ENCODE assay signal across 26 cellular contexts in the genomic region with DNA sequence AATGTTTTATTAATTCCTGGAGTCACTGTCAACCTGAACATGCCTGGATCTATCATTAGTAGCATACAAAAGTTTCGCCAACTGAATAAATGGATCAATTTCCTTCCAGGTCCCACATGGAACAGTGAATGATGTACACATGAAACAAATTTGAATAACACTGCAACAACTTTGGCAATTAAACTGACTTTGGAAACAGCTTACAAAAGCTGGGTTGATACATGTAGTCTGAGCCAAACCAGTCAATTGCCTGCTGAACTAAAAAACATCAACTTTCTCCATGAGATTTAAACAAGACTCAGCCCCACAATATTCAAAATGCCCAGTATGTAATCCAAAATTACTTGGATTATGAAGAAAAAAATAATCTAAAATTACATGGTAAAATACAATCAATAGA.
A peak's percentile ranks its signal among the peaks of the same experiment; 100 is the strongest.
DNase-seq lines count a peak whose midpoint lies in the region; ATAC-seq and TF ChIP-seq lines count a peak whose summit lies in the region.
"Had no signal": no experiment of that assay in that cellular context is flagged by ENCODE, and none has a peak within 500 bp of the region (broad histone marks: within the 10 kb centered on the region; RNA-seq: fewer than 3 reads in every experiment).

No MANE protein-coding gene starts in this region.

- no peaks in the 10 kb centered on the region for H3K36me3 ChIP-seq in left ventricle myocardium inferior
- no peaks in the 10 kb centered on the region for H3K36me3 ChIP-seq in psoas muscle (ENCODE audit: insufficient read depth in 1 of 2, low read depth in 1 of 2)
- H3K36me3 ChIP-seq: HAP-1, SJSA1 had no signal

- intact Hi-C loops in Right ventricle myocardium inferior (cut with DNase I) = no loop called here
- intact Hi-C loops in cardiac septum (cut with DNase I) = no loop called here
- intact Hi-C loops in left ventricle myocardium inferior (cut with micrococcal nuclease) = no loop called here
- intact Hi-C loops in psoas muscle (cut with DNase I) = no loop called here

- DNase-seq in Right ventricle myocardium inferior (ENCODE audit: missing footprints) (no peak), cardiac septum (ENCODE audit: low spot score) (no peak), left ventricle myocardium inferior (no peak), psoas muscle (no peak), putamen (ENCODE audit: low spot score) (no peak), dedifferentiated amniotic fluid mesenchymal stem cell (ENCODE audit: extremely low spot score) (no peak), NCI-H2029 (lab: John Stamatoyannopoulos, UW) (no peak), NCI-H2107 (lab: John Stamatoyannopoulos, UW) (no peak)
- DNase-seq: C1 segment of cervical spinal cord; Calu3; CD8-positive, alpha-beta memory T cell; DMS153; KBM-7; MM.1S; NCI-H1048; NCI-H1436 treated with DMSO at 0.1 percent for 48 hours; NCI-H1930; NCI-H226; NCI-H510A treated with DMSO at 0.1 percent for 48 hours; NCI-H774; NK-92 treated with Interleukin-12 subunit alpha and Interleukin-12 subunit beta, amount 100 ng/mL, for 24 hours had no signal

- no peak for TF ChIP-seq CTCF in left ventricle myocardium inferior (IDR thresholded peaks at IDR 0.05; ENCODE audit: borderline replicate concordance)
- no peak for TF ChIP-seq CTCF in psoas muscle (IDR thresholded peaks at IDR 0.05)

- H3K4me1 ChIP-seq in left ventricle myocardium inferior (peaks cover 6% of the 10 kb centered on the region), psoas muscle (no peaks in the 10 kb centered on the region)
- H3K4me1 ChIP-seq: SJSA1 had no signal

- H3K27me3 ChIP-seq in left ventricle myocardium inferior (ENCODE audit: low read depth) = no peaks in the 10 kb centered on the region
- H3K27me3 ChIP-seq in psoas muscle (ENCODE audit: insufficient read depth in 3 of 3, low read length in 2 of 3) = no peaks in the 10 kb centered on the region
- H3K27me3 ChIP-seq: SJSA1 had no signal

- peaks cover 3% of the 10 kb centered on the region for H3K9me3 ChIP-seq in left ventricle myocardium inferior (replicated peaks)
- no peaks in the 10 kb centered on the region for H3K9me3 ChIP-seq in psoas muscle
- H3K9me3 ChIP-seq: HAP-1, SJSA1 had no signal

- 82 to 90% (median 87%) methylated on average over 1 of the region's 1 CpG for WGBS in psoas muscle, 3 donors

- H3K4me3 ChIP-seq in left ventricle myocardium inferior = no peak overlapping the region
- H3K4me3 ChIP-seq in psoas muscle = no peak overlapping the region
- H3K4me3 ChIP-seq: HAP-1, SJSA1 had no signal

- H3K27ac ChIP-seq in left ventricle myocardium inferior (replicated peaks) = peak overlapping the region; percentile 67
- H3K27ac ChIP-seq in psoas muscle = peak overlapping the region; percentile 21
- H3K27ac ChIP-seq: 22Rv1, HL-60, SJSA1 had no signal

- ATAC-seq in Right ventricle myocardium inferior (peak; percentile 40), psoas muscle (no peak)
- ATAC-seq: HepG2 had no signal
